In genomic region chrX:145002776-145003175, GRCh38 we compare ENCODE assay signal across 20 cellular contexts.
"Had no signal": no experiment of that assay in that cellular context is flagged by ENCODE, and none has a peak within 500 bp of the region (broad histone marks: within the 10 kb centered on the region; RNA-seq: fewer than 3 reads in every experiment).

No MANE protein-coding gene starts in this region.

- H3K4me3 ChIP-seq: body of pancreas, lower lobe of right lung, mucosa of descending colon, testis had no signal

- H3K4me1 Mint-ChIP-seq: activated CD4-positive, alpha-beta T cell treated with anti-CD3 and anti-CD28 coated beads, Interleukin-2, amount 10 ng/mL, durations not matched to agents 7 days and 5 days; activated naive CD4-positive, alpha-beta T cell treated with anti-CD3 and anti-CD28 coated beads, Interleukin-2, amount 10 ng/mL, durations not matched to agents 7 days and 5 days; naive thymus-derived CD8-positive, alpha-beta T cell had no signal

- DNase-seq: activated CD4-positive, alpha-beta T cell treated with anti-CD3 and anti-CD28 coated beads, Interleukin-2, amount 10 ng/mL, durations not matched to agents 7 days and 5 days; activated CD4-positive, CD25-positive, alpha-beta regulatory T cell; activated CD8-positive, alpha-beta memory T cell treated with anti-CD3 and anti-CD28 coated beads for 24 hours; activated naive CD4-positive, alpha-beta T cell treated with anti-CD3 and anti-CD28 coated beads, Interleukin-2, amount 10 ng/mL, durations not matched to agents 7 days and 5 days; activated T-cell treated with anti-CD3 and anti-CD28 coated beads for 4 hours; body of pancreas; cerebellar nuclear complex; erythroblast; glutamatergic neuron; left cardiac atrium; lower lobe of right lung; mucosa of descending colon; naive thymus-derived CD8-positive, alpha-beta T cell; posterior cingulate gyrus; right cardiac atrium; stimulated activated CD4-positive, alpha-beta T cell treated with anti-CD3 and anti-CD28 coated beads, Interleukin-12 subunit alpha, Interleukin-12 subunit beta, amount 100 ng/mL, for 4 hours; stimulated activated naive CD4-positive, alpha-beta T cell treated with Interleukin-2 at 50 U/mL for 16 hours; testis had no signal

- H3K27me3 Mint-ChIP-seq: activated CD4-positive, alpha-beta T cell treated with anti-CD3 and anti-CD28 coated beads, Interleukin-2, amount 10 ng/mL, durations not matched to agents 7 days and 5 days; activated naive CD4-positive, alpha-beta T cell treated with anti-CD3 and anti-CD28 coated beads, Interleukin-2, amount 10 ng/mL, durations not matched to agents 7 days and 5 days; dendritic cell treated with granulocyte-macrophage colony-stimulating factor and Interleukin-4, amounts not matched to agents 40 ng/mL and 50 ng/mL, for 4 days; naive thymus-derived CD8-positive, alpha-beta T cell had no signal

- H3K9me3 Mint-ChIP-seq: dendritic cell treated with granulocyte-macrophage colony-stimulating factor and Interleukin-4, amounts not matched to agents 40 ng/mL and 50 ng/mL, for 4 days had no signal

- H3K4me3 Mint-ChIP-seq: activated CD4-positive, alpha-beta T cell treated with anti-CD3 and anti-CD28 coated beads, Interleukin-2, amount 10 ng/mL, durations not matched to agents 7 days and 5 days; activated naive CD4-positive, alpha-beta T cell treated with anti-CD3 and anti-CD28 coated beads, Interleukin-2, amount 10 ng/mL, durations not matched to agents 7 days and 5 days; dendritic cell treated with granulocyte-macrophage colony-stimulating factor and Interleukin-4, amounts not matched to agents 40 ng/mL and 50 ng/mL, for 4 days; naive thymus-derived CD8-positive, alpha-beta T cell had no signal

- H3K36me3 Mint-ChIP-seq: activated naive CD4-positive, alpha-beta T cell treated with anti-CD3 and anti-CD28 coated beads, Interleukin-2, amount 10 ng/mL, durations not matched to agents 7 days and 5 days; naive thymus-derived CD8-positive, alpha-beta T cell had no signal

- H3K27ac Mint-ChIP-seq: activated CD4-positive, alpha-beta T cell treated with anti-CD3 and anti-CD28 coated beads, Interleukin-2, amount 10 ng/mL, durations not matched to agents 7 days and 5 days; activated naive CD4-positive, alpha-beta T cell treated with anti-CD3 and anti-CD28 coated beads, Interleukin-2, amount 10 ng/mL, durations not matched to agents 7 days and 5 days; activated T-helper 2 cell treated with anti-CD3 and anti-CD28 coated beads, Interferon-gamma antibody, Interleukin-2, Interleukin-4, amounts not matched to agents 10 μg/mL and 5 μg/mL and 100 μg/mL, durations not matched to agents 14 hours and 24 hours and 36 hours; dendritic cell treated with granulocyte-macrophage colony-stimulating factor and Interleukin-4, amounts not matched to agents 40 ng/mL and 50 ng/mL, for 4 days; naive thymus-derived CD8-positive, alpha-beta T cell had no signal
